Comparison of ENCODE assay signal across 11 cellular contexts in genomic region chr19:53545271-53546065, GRCh38. TPM values are rescaled to one million over a fixed set of nuclear protein-coding genes. Genes with fewer than 3 reads are reported as not detected.
DNase-seq lines count a peak whose midpoint lies in the region; ATAC-seq and TF ChIP-seq lines count a peak whose summit lies in the region.
"Had no signal": no experiment of that assay in that cellular context is flagged by ENCODE, and none has a peak within 500 bp of the region (broad histone marks: within the 10 kb centered on the region; RNA-seq: fewer than 3 reads in every experiment).

No MANE protein-coding gene starts in this region.

- H3K36me3 ChIP-seq in upper lobe of right lung = peaks cover 22% of the 10 kb centered on the region

- intact Hi-C loops in upper lobe of right lung (cut with DNase I) = no loop called here

- H3K27me3 ChIP-seq in upper lobe of right lung = no peaks in the 10 kb centered on the region

- H3K4me1 Mint-ChIP-seq in activated naive CD4-positive, alpha-beta T cell treated with anti-CD3 and anti-CD28 coated beads, Interleukin-2, amount 50 U/mL, for 24 hours = peaks cover 48% of the 10 kb centered on the region

- no peak for TF ChIP-seq CTCF in VCaP (conservative IDR thresholded peaks at IDR 0.05)
- TF ChIP-seq CTCF in upper lobe of right lung (IDR thresholded peaks at IDR 0.05) = no peak

- DNase-seq in activated naive CD4-positive, alpha-beta T cell treated with Interleukin-2 at 50 U/mL for 16 hours = no peak
- DNase-seq in left kidney (ENCODE audit: low read depth, low spot score) = peak; percentile 13
- no peak for DNase-seq in upper lobe of right lung
- DNase-seq in stimulated activated CD4-positive, alpha-beta T cell treated with anti-CD3 and anti-CD28 coated beads, Interleukin-12 subunit alpha, Interleukin-12 subunit beta, amount 100 ng/mL, for 4 hours = no peak
- no peak for DNase-seq in mesenteric fat pad (ENCODE audit: low spot score)
- DNase-seq: central memory CD4-positive, alpha-beta T cell; NCI-H187 treated with DMSO at 0.1 percent for 48 hours had no signal

- ATAC-seq in upper lobe of right lung (peak; percentile 57), HG03521 (IDR thresholded peaks at IDR 0.05; ENCODE audit: unreplicated experiment) (no peak)

- H3K4me1 ChIP-seq in upper lobe of right lung = no peaks in the 10 kb centered on the region
- H3K4me1 ChIP-seq: parathyroid adenoma had no signal

- H3K9me3 ChIP-seq in upper lobe of right lung = no peaks in the 10 kb centered on the region

- no peaks in the 10 kb centered on the region for H3K9me3 Mint-ChIP-seq in activated naive CD4-positive, alpha-beta T cell treated with anti-CD3 and anti-CD28 coated beads, Interleukin-2, amount 50 U/mL, for 24 hours

- H3K27ac ChIP-seq in VCaP (peak overlapping the region; percentile 60), upper lobe of right lung (no peak overlapping the region)
- H3K27ac ChIP-seq: parathyroid adenoma had no signal

- no peaks in the 10 kb centered on the region for H3K27me3 Mint-ChIP-seq in activated naive CD4-positive, alpha-beta T cell treated with anti-CD3 and anti-CD28 coated beads, Interleukin-2, amount 50 U/mL, for 24 hours

- no peak overlapping the region for H3K4me3 Mint-ChIP-seq in activated naive CD4-positive, alpha-beta T cell treated with anti-CD3 and anti-CD28 coated beads, Interleukin-2, amount 50 U/mL, for 24 hours

- no peak overlapping the region for H3K4me3 ChIP-seq in upper lobe of right lung

- H3K36me3 Mint-ChIP-seq in activated naive CD4-positive, alpha-beta T cell treated with anti-CD3 and anti-CD28 coated beads, Interleukin-2, amount 50 U/mL, for 24 hours = peaks cover 34% of the 10 kb centered on the region

- peak overlapping the region; percentile 35 for H3K27ac Mint-ChIP-seq in activated naive CD4-positive, alpha-beta T cell treated with anti-CD3 and anti-CD28 coated beads, Interleukin-2, amount 50 U/mL, for 24 hours

RNA-seq across cellular contexts. Expression of gene ZNF331, which starts 7.5 kb away (rescaled TPM):
- total RNA-seq in upper lobe of right lung = 30.1 TPM
- total RNA-seq in mesenteric fat pad = 194 TPM
